In genomic region chrX:112356031-112356430, GRCh38 we compare ENCODE assay signal across 7 cellular contexts.
"Had no signal": no experiment of that assay in that cellular context is flagged by ENCODE, and none has a peak within 500 bp of the region (broad histone marks: within the 10 kb centered on the region; RNA-seq: fewer than 3 reads in every experiment).

No MANE protein-coding gene starts in this region.

- H3K27ac Mint-ChIP-seq: HFFc6 had no signal

- H3K9ac ChIP-seq: GM23248 had no signal

- H3K9me3 Mint-ChIP-seq: HFFc6 had no signal

- DNase-seq: GM23248, HCEC 1CT, HFFc6, IMR-90, KG1 had no signal

- H2AFZ ChIP-seq: GM23248 had no signal

- H3K4me3 Mint-ChIP-seq: HFFc6 had no signal

- H3K27ac ChIP-seq: GM23248, HL-60 had no signal

- ATAC-seq: K562 had no signal

- H3K4me3 ChIP-seq: GM23248, K562 had no signal
